In the genomic region with DNA sequence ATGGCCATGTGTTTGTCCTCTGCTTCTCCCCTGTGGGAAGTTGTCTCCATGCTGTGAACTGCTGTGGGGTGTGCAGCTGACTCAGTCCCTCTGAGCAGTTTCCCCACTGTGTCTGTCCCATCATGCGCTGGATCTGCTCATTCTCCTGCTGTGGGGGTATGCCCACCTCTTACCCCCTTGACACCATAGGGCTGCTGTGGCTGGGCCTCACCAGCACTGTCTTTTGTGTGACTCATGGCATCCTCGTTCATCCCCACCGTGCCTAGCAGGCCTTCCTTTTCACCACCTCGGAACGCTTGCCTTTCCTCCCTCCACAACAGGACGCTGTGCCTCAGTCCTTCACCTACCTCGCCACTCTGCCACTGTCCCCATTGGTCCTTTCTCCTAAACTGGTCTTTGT, we compare ENCODE assay signal across 19 cellular contexts. TPM values are rescaled to one million over a fixed set of nuclear protein-coding genes. Genes with fewer than 3 reads are reported as not detected.
DNase-seq lines count a peak whose midpoint lies in the region; ATAC-seq, FAIRE-seq and TF ChIP-seq lines count a peak whose summit lies in the region.
"Had no signal": no experiment of that assay in that cellular context is flagged by ENCODE, and none has a peak within 500 bp of the region (broad histone marks: within the 10 kb centered on the region; RNA-seq: fewer than 3 reads in every experiment).

No MANE protein-coding gene starts in this region.

- TF ChIP-seq POLR2A in erythroblast (IDR thresholded peaks at IDR 0.05; ENCODE audit: low read length), result no peak

- H3K36me3 ChIP-seq in KOPT-K1 (ENCODE audit: insufficient read depth, low read length), result no peaks in the 10 kb centered on the region
- H3K36me3 ChIP-seq in astrocyte (ENCODE audit: insufficient read depth, low read length), result no peaks in the 10 kb centered on the region
- peaks cover 0 to 33% (median 0%) of the 10 kb centered on the region in 9 donors for H3K36me3 ChIP-seq in heart right ventricle
- no peaks in the 10 kb centered on the region for H3K36me3 ChIP-seq in small intestine (ENCODE audit: control insufficient read depth in 2 of 2, insufficient read depth in 2 of 2, low read length in 2 of 2)
- H3K36me3 ChIP-seq: colonic mucosa had no signal

- no peak overlapping the region for H3K4me3 Mint-ChIP-seq in astrocyte (ENCODE audit: unreplicated experiment)
- H3K4me3 Mint-ChIP-seq in natural killer cell treated with Interleukin-12 subunit alpha and Interleukin-12 subunit beta and Interleukin-15 and Interleukin-18, amount 100 ng/mL, for 72 hours, result peak overlapping the region; percentile 55

- H3K4me1 ChIP-seq in astrocyte (ENCODE audit: insufficient read depth, low read length), result peaks cover 11% of the 10 kb centered on the region
- H3K4me1 ChIP-seq in heart right ventricle, result peaks cover 0 to 31% (median 9%) of the 10 kb centered on the region in 9 donors
- no peaks in the 10 kb centered on the region for H3K4me1 ChIP-seq in small intestine (ENCODE audit: control insufficient read depth in 2 of 2, insufficient read depth in 1 of 2, low read depth in 1 of 2, low read length in 1 of 2)

- H3K27ac Mint-ChIP-seq in astrocyte (ENCODE audit: unreplicated experiment), result no peak overlapping the region
- H3K27ac Mint-ChIP-seq in natural killer cell treated with Interleukin-12 subunit alpha and Interleukin-12 subunit beta and Interleukin-15 and Interleukin-18, amount 100 ng/mL, for 72 hours, result peak overlapping the region; percentile 98

- H3K4me1 Mint-ChIP-seq in astrocyte (ENCODE audit: low read depth, unreplicated experiment), result peaks cover 8% of the 10 kb centered on the region
- H3K4me1 Mint-ChIP-seq in natural killer cell treated with Interleukin-12 subunit alpha and Interleukin-12 subunit beta and Interleukin-15 and Interleukin-18, amount 100 ng/mL, for 72 hours (ENCODE audit: low read depth in 2 of 2), result peaks cover 44 to 48% of the 10 kb centered on the region in 2 donors

- intact Hi-C loops in heart right ventricle (cut with DNase I), result loop anchor here in 8 of 10 donors (1.0 to 5.0 kb wide), 5 partner anchors 179 to 185 kb away; no protein-coding TSS in a partner anchor

- peak overlapping the region; percentile 36 for H3K9ac ChIP-seq in astrocyte (ENCODE audit: low read length)
- H3K9ac ChIP-seq: KMS-11 had no signal

- H3K9me3 Mint-ChIP-seq in astrocyte (ENCODE audit: unreplicated experiment), result no peaks in the 10 kb centered on the region
- no peaks in the 10 kb centered on the region for H3K9me3 Mint-ChIP-seq in natural killer cell treated with Interleukin-12 subunit alpha and Interleukin-12 subunit beta and Interleukin-15 and Interleukin-18, amount 100 ng/mL, for 72 hours

- H4K20me1 ChIP-seq in astrocyte (ENCODE audit: insufficient read depth, low read length), result no peaks in the 10 kb centered on the region

- 90 to 91% methylated on average over 7 of the region's 7 CpGs for WGBS in heart right ventricle, 2 donors
- WGBS in small intestine, 3 donors, result 91% methylated on average over 7 of the region's 7 CpGs

- no peaks in the 10 kb centered on the region for H3K27me3 Mint-ChIP-seq in astrocyte (ENCODE audit: low read depth, unreplicated experiment)
- H3K27me3 Mint-ChIP-seq in natural killer cell treated with Interleukin-12 subunit alpha and Interleukin-12 subunit beta and Interleukin-15 and Interleukin-18, amount 100 ng/mL, for 72 hours, result no peaks in the 10 kb centered on the region

- no peaks in the 10 kb centered on the region for H3K27me3 ChIP-seq in astrocyte (ENCODE audit: insufficient read depth, low read length)
- H3K27me3 ChIP-seq in heart right ventricle, result no peaks in the 10 kb centered on the region
- H3K27me3 ChIP-seq in small intestine (ENCODE audit: control insufficient read depth in 2 of 2, insufficient read depth in 2 of 2, low read length in 2 of 2), result no peaks in the 10 kb centered on the region
- H3K27me3 ChIP-seq: colonic mucosa, pancreas had no signal

- peak overlapping the region; percentile 45 for H2AFZ ChIP-seq in astrocyte (ENCODE audit: low read depth, low read length)

- H3K36me3 Mint-ChIP-seq in astrocyte (ENCODE audit: low read depth, unreplicated experiment), result peaks cover 14% of the 10 kb centered on the region
- no peaks in the 10 kb centered on the region for H3K36me3 Mint-ChIP-seq in natural killer cell treated with Interleukin-12 subunit alpha and Interleukin-12 subunit beta and Interleukin-15 and Interleukin-18, amount 100 ng/mL, for 72 hours

- H3K79me2 ChIP-seq in astrocyte (ENCODE audit: insufficient read depth, low read length), result no peaks in the 10 kb centered on the region

- no peak overlapping the region for H3K4me3 ChIP-seq in astrocyte (ENCODE audit: insufficient read depth, low read depth, low read length)
- H3K4me3 ChIP-seq in heart right ventricle, result no peak overlapping the region
- H3K4me3 ChIP-seq in small intestine (ENCODE audit: low read depth in 1 of 2, low read length in 2 of 2), result no peak overlapping the region
- H3K4me3 ChIP-seq: colonic mucosa, pancreas, smooth muscle cell had no signal

- FAIRE-seq in astrocyte (lab: Jason Lieb, UNC) (no peak), small intestine (lab: Jason Lieb, UNC) (no peak)
- FAIRE-seq: keratinocyte, pancreas had no signal

- TF ChIP-seq CTCF in astrocyte (IDR thresholded peaks at IDR 0.05; ENCODE audit: insufficient read depth, low read depth, low read length) (no peak), heart right ventricle (IDR thresholded peaks at IDR 0.05) (no peak)

- in situ Hi-C loops in G401 (cut with HindIII; ENCODE audit: low sequenced_read_pairs), result no loop called here

- peak overlapping the region; percentile 60 for H3K4me2 ChIP-seq in astrocyte (ENCODE audit: low read length)
- H3K4me2 ChIP-seq: smooth muscle cell had no signal

- DNase-seq in G401 (ENCODE audit: low spot score), result peak; percentile 15
- DNase-seq in astrocyte (ENCODE audit: low read depth), result no peak
- DNase-seq in natural killer cell treated with Interleukin-12 subunit alpha and Interleukin-12 subunit beta and Interleukin-15 and Interleukin-18, amount 100 ng/mL, for 72 hours (ENCODE audit: low spot score), result no peak
- no peak for DNase-seq in heart right ventricle
- no peak for DNase-seq in erythroblast (lab: John Stamatoyannopoulos, UW)
- no peak for DNase-seq in small intestine
- DNase-seq in NCI-H2196 treated with DMSO at 0.1 percent for 48 hours (lab: John Stamatoyannopoulos, UW; ENCODE audit: unreplicated experiment), result no peak
- DNase-seq: amniotic stem cell, colonic mucosa, midbrain, NCI-H1417 treated with DMSO at 0.1 percent for 48 hours, NCI-H226, pancreas, Right ventricle myocardium superior had no signal

- no peaks in the 10 kb centered on the region for H3K9me3 ChIP-seq in KOPT-K1 (ENCODE audit: insufficient read depth, low read length, poor library complexity, severe bottlenecking)
- no peaks in the 10 kb centered on the region for H3K9me3 ChIP-seq in astrocyte (ENCODE audit: insufficient read depth, low read depth, low read length)
- H3K9me3 ChIP-seq in heart right ventricle, result no peaks in the 10 kb centered on the region
- no peaks in the 10 kb centered on the region for H3K9me3 ChIP-seq in small intestine (ENCODE audit: control insufficient read depth, low read depth)
- H3K9me3 ChIP-seq: colonic mucosa, pancreas had no signal

- H3K27ac ChIP-seq in KOPT-K1 (ENCODE audit: low read depth, low read length, poor library complexity, severe bottlenecking) (peak overlapping the region; percentile 39), astrocyte (ENCODE audit: low read depth, low read length) (peak overlapping the region; percentile 25), heart right ventricle (no peak overlapping the region), small intestine (ENCODE audit: low read depth in 1 of 2, low read length in 1 of 2) (no peak overlapping the region)
- H3K27ac ChIP-seq: colonic mucosa, KMS-11, pancreas had no signal

- no peak for ATAC-seq in natural killer cell treated with Interleukin-12 subunit alpha and Interleukin-12 subunit beta and Interleukin-15 and Interleukin-18, amount 100 ng/mL, for 72 hours
- ATAC-seq in heart right ventricle, result no peak
- ATAC-seq: esophagus mucosa, pancreas had no signal

RNA-seq across cellular contexts. Expression of a gene that starts 27.3 kb away (rescaled TPM):
- 1.0 and 3.0 TPM in 2 replicates for total RNA-seq in G401 (2014; rRNA removed; shearing (Covaris generic))
- total RNA-seq in astrocyte (25.5 and 26.1 TPM in 2 replicates), heart right ventricle (1 to 10 TPM; 1.2 to 4.1 (median 2.1) TPM)
- total RNA-seq in natural killer cell treated with Interleukin-12 subunit alpha and Interleukin-12 subunit beta and Interleukin-15 and Interleukin-18, amount 100 ng/mL, for 72 hours, result not detected
- polyA plus RNA-seq in heart right ventricle (1 to 10 TPM in 1 of 2 donors, under 1 TPM in 1; 0.68 to 1.9 TPM), small intestine (1 to 10 TPM in 1 of 3 donors, under 1 TPM in 2; 0.27 to 5.4 (median 0.67) TPM)

Comparison
In these comparisons a context has a peak if more than half of its experiments do, and no peak if none do; other contexts are left out.
1. H3K27ac ChIP-seq: peak in KOPT-K1 (single experiment) and astrocyte (single experiment); none in heart right ventricle (0 of 10) and small intestine (0 of 2).